Comparison of ENCODE assay signal across 8 cellular contexts in the genomic region with DNA sequence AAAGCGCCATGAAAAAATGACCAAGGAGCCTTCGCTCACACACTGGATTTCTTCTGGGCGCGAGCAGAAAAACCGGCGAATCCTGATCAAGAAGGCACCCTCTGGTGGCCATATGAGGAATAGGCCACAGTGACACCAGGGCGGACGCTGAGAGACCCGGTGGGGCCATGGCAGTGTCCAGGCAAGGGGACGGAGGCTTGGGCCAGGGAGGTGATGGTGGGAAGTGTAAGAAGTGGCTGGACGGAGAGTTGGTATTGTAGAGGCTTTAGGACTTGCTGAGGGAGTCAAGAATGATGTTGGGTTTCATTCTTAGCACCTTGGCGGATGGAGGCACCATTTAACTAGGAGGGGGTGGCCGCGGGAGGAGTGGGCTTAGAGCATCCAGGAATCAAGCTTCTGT. TPM values are rescaled to one million over a fixed set of nuclear protein-coding genes. Genes with fewer than 3 reads are reported as not detected.
DNase-seq lines count a peak whose midpoint lies in the region; ATAC-seq and TF ChIP-seq lines count a peak whose summit lies in the region.

No MANE protein-coding gene starts in this region.

- no peaks in the 10 kb centered on the region for H3K9me3 Mint-ChIP-seq in CD8-positive, alpha-beta T cell

- peak; percentile 90 for ATAC-seq in CD8-positive, alpha-beta T cell
- no peak for ATAC-seq in HG02970 (IDR thresholded peaks at IDR 0.05; ENCODE audit: low FRiP score, unreplicated experiment)

- H3K9me3 ChIP-seq in CD8-positive, alpha-beta T cell (ENCODE audit: low read length), result no peaks in the 10 kb centered on the region
- peaks cover 0 to 11% (median 5%) of the 10 kb centered on the region in 4 donors for H3K9me3 ChIP-seq in Peyer's patch

- POLR2A ChIA-PET in CD8-positive, alpha-beta T cell (lab: Charles Lee), result interaction anchor here (0.8 to 4.7 kb wide), 11 partner anchors 13 to 375 kb away, joined by 3 to 41 read pairs (median 3); partner anchors contain the start of genes IL2RB and RAC2
- POLR2A ChIA-PET in HEK293T (lab: Yijun Ruan, JAX), result interaction anchor here (1.0 kb wide), 1 partner anchor 32 kb away, joined by 3 read pairs; no protein-coding TSS in a partner anchor

- H3K27ac Mint-ChIP-seq in CD8-positive, alpha-beta T cell, result no peak overlapping the region

- H3K27ac ChIP-seq in CD8-positive, alpha-beta T cell (ENCODE audit: low read depth, low read length), result no peak overlapping the region
- no peak overlapping the region for H3K27ac ChIP-seq in Peyer's patch

- H3K27me3 Mint-ChIP-seq in CD8-positive, alpha-beta T cell (ENCODE audit: low read depth), result no peaks in the 10 kb centered on the region

- peaks cover 21% of the 10 kb centered on the region for H3K4me1 Mint-ChIP-seq in CD8-positive, alpha-beta T cell (ENCODE audit: low read depth)

- no peaks in the 10 kb centered on the region for H3K27me3 ChIP-seq in CD8-positive, alpha-beta T cell (ENCODE audit: insufficient read depth, low read length)
- H3K27me3 ChIP-seq in Peyer's patch, result peaks cover 0 to 4% of the 10 kb centered on the region in 2 donors

- intact Hi-C loops in CD8-positive, alpha-beta T cell (cut with DNase I, micrococcal nuclease), result loop anchor here (1.0 to 10.0 kb wide), 10 partner anchors 23 to 479 kb away; partner anchors contain the start of gene CDC42EP1 (in 1 of the 2)
- intact Hi-C loops in head of caudate nucleus (cut with DNase I), result no loop called here

- DNase-seq in CD8-positive, alpha-beta T cell, result peak in 5 of 7 experiments; percentile 44 to 82 (median 65)
- DNase-seq in HEK293T (ENCODE audit: extremely low spot score) (peak; percentile 84), Peyer's patch (peak; percentile 59 to 84 (median 75)), head of caudate nucleus (peak in 38 of 42 donors; percentile 20 to 74 (median 48)), retinal pigment epithelial cell (ENCODE audit: low read depth) (no peak), epidermal melanocyte (ENCODE audit: insufficient read length, low spot score) (no peak)
- DNase-seq in activated gamma-delta T cell treated with anti-CD3 and anti-CD28 coated beads, Interleukin-2, amount 50 U/mL, for 16 hours (ENCODE audit: low read depth), result peak; percentile 45

- TF ChIP-seq POLR2A in Peyer's patch (IDR thresholded peaks at IDR 0.05), result no peak

- CTCF ChIA-PET in CD8-positive, alpha-beta T cell (lab: Charles Lee), result interaction anchor here (0.7 to 12.4 kb wide), 61 partner anchors 9 to 479 kb away, joined by 3 to 401 read pairs (median 6); partner anchors contain the start of genes CYTH4, ELFN2, MFNG and RAC2
- CTCF ChIA-PET in HEK293T (lab: Yijun Ruan, JAX), result interaction anchor here (0.6 to 2.2 kb wide), 13 partner anchors 9 to 216 kb away, joined by 3 to 13 read pairs (median 3); partner anchors contain the start of gene RAC2

- no peaks in the 10 kb centered on the region for H3K36me3 ChIP-seq in CD8-positive, alpha-beta T cell (ENCODE audit: insufficient read depth, low read length)
- no peaks in the 10 kb centered on the region for H3K36me3 ChIP-seq in Peyer's patch

- H3K36me3 Mint-ChIP-seq in CD8-positive, alpha-beta T cell, result no peaks in the 10 kb centered on the region

- peak; percentile 97 for TF ChIP-seq CTCF in CD8-positive, alpha-beta T cell (IDR thresholded peaks at IDR 0.05)
- TF ChIP-seq CTCF in Peyer's patch (IDR thresholded peaks at IDR 0.05) (peak; percentile 78 to 95 (median 86)), retinal pigment epithelial cell (conservative IDR thresholded peaks at IDR 0.05; ENCODE audit: low read depth, low read length) (peak; percentile 92)

- no peak overlapping the region for H3K4me3 ChIP-seq in CD8-positive, alpha-beta T cell (ENCODE audit: low read depth, low read length)
- H3K4me3 ChIP-seq in Peyer's patch (no peak overlapping the region), retinal pigment epithelial cell (ENCODE audit: low read length) (no peak overlapping the region)

- peak overlapping the region; percentile 1 for H3K4me3 Mint-ChIP-seq in CD8-positive, alpha-beta T cell

- H3K4me1 ChIP-seq in CD8-positive, alpha-beta T cell (ENCODE audit: insufficient read depth, low read length), result peaks cover 23% of the 10 kb centered on the region
- peaks cover 0 to 10% (median 0%) of the 10 kb centered on the region in 4 donors for H3K4me1 ChIP-seq in Peyer's patch

TF ChIP-seq in HEK293T, 16 proteins besides CTCF, POLR2A, EP300 and RAD21:
- TF ChIP-seq HDGF (IDR thresholded peaks at IDR 0.05; ENCODE audit: borderline replicate concordance) (no peak), LEF1 (IDR thresholded peaks at IDR 0.05; ENCODE audit: borderline replicate concordance) (no peak), L3MBTL2 (conservative IDR thresholded peaks at IDR 0.05) (no peak), NFRKB (IDR thresholded peaks at IDR 0.05) (no peak), FOXK2 (IDR thresholded peaks at IDR 0.05) (no peak), SP1 (IDR thresholded peaks at IDR 0.05) (no peak), CTBP1 (IDR thresholded peaks at IDR 0.05; ENCODE audit: borderline replicate concordance) (no peak), PKNOX1 (IDR thresholded peaks at IDR 0.05) (no peak), BHLHE40 (IDR thresholded peaks at IDR 0.05; ENCODE audit: borderline replicate concordance) (no peak), ZNF384 (IDR thresholded peaks at IDR 0.05) (no peak), ARNT (IDR thresholded peaks at IDR 0.05) (no peak), ELF4 (IDR thresholded peaks at IDR 0.05) (no peak), FOXM1 (IDR thresholded peaks at IDR 0.05; ENCODE audit: borderline replicate concordance) (no peak), SUZ12 (IDR thresholded peaks at IDR 0.05) (no peak), TARDBP (IDR thresholded peaks at IDR 0.05) (no peak), FOXA1 (IDR thresholded peaks at IDR 0.05) (no peak)

RNA-seq across cellular contexts. Expression of gene RAC2, which starts 16.9 kb away (rescaled TPM):
- 100 to 1,000 TPM; 152 to 159 TPM for total RNA-seq in CD8-positive, alpha-beta T cell
- 100 to 1,000 TPM in 1 of 4 donors, 10 to 100 TPM in 3; 10.0 to 124 (median 20.6) TPM for total RNA-seq in Peyer's patch

RNA-seq across cellular contexts. Expression of gene CYTH4, which starts 21.4 kb away (rescaled TPM):
- 100 to 1,000 TPM; 129 to 143 TPM for total RNA-seq in CD8-positive, alpha-beta T cell
- 10 to 100 TPM; 13.5 to 75.9 (median 22.5) TPM for total RNA-seq in Peyer's patch

RNA-seq across cellular contexts. Expression of gene SSTR3, which starts 48.7 kb away (rescaled TPM):
- total RNA-seq in CD8-positive, alpha-beta T cell, result 1 to 10 TPM; 2.6 to 3.1 TPM
- not detected for total RNA-seq in Peyer's patch

Comparison
In these comparisons a context has a peak if more than half of its experiments do, and no peak if none do; other contexts are left out.
1. DNase-seq: peak in CD8-positive, alpha-beta T cell (5 of 7), HEK293T (single experiment), Peyer's patch (3 of 3), activated gamma-delta T cell treated with anti-CD3 and anti-CD28 coated beads, Interleukin-2, amount 50 U/mL, for 16 hours (single experiment) and head of caudate nucleus (38 of 42); none in retinal pigment epithelial cell (single experiment) and epidermal melanocyte (single experiment).
2. Peak in every context shown above with its lines, with median percentiles within 50 percentile points of each other: CTCF ChIP-seq.